1 cellular context compared by ENCODE assay signal in genomic region chr17:21286066-21286770, GRCh38.
TF ChIP-seq lines count a peak whose summit lies in the region.

No MANE protein-coding gene starts in this region.

TF ChIP-seq in HepG2, 621 proteins besides CTCF, POLR2A, EP300 and RAD21 (continued from another document and continues in another):
- TF ChIP-seq ZNF589 (CRISPR knock-in tag; conservative IDR thresholded peaks at IDR 0.05): no peak; the same call in 1 of the 2 replicates
- TF ChIP-seq NFIB (CRISPR knock-in tag; IDR thresholded peaks at IDR 0.05; ENCODE audit: borderline replicate concordance): no peak
- TF ChIP-seq MBNL3 (CRISPR knock-in tag; conservative IDR thresholded peaks at IDR 0.05): no peak
- TF ChIP-seq, protein P1, sequence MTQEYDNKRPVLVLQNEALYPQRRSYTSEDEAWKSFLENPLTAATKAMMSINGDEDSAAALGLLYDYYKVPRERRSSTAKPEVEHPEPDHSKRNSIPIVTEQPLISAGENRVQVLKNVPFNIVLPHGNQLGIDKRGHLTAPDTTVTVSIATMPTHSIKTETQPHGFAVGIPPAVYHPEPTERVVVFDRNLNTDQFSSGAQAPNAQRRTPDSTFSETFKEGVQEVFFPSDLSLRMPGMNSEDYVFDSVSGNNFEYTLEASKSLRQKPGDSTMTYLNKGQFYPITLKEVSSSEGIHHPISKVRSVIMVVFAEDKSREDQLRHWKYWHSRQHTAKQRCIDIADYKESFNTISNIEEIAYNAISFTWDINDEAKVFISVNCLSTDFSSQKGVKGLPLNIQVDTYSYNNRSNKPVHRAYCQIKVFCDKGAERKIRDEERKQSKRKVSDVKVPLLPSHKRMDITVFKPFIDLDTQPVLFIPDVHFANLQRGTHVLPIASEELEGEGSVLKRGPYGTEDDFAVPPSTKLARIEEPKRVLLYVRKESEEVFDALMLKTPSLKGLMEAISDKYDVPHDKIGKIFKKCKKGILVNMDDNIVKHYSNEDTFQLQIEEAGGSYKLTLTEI (CRISPR knock-in tag; conservative IDR thresholded peaks at IDR 0.05): no peak
- no peak; the same call in 1 of the 2 replicates for TF ChIP-seq ZNF564 (CRISPR knock-in tag; IDR thresholded peaks at IDR 0.05)
- no peak for TF ChIP-seq TOE1 (CRISPR knock-in tag; IDR thresholded peaks at IDR 0.05)
- TF ChIP-seq ZHX2 (IDR thresholded peaks at IDR 0.05; ENCODE audit: low read depth): no peak
- TF ChIP-seq ZHX2 (CRISPR knock-in tag; IDR thresholded peaks at IDR 0.05; ENCODE audit: borderline replicate concordance): no peak
- TF ChIP-seq ZNF367 (CRISPR knock-in tag; IDR thresholded peaks at IDR 0.05; ENCODE audit: borderline replicate concordance): no peak
- TF ChIP-seq NCOR1 (IDR thresholded peaks at IDR 0.05; ENCODE audit: borderline replicate concordance, low read length): peak; percentile 52; the same call in 1 of the 2 replicates
- peak; percentile 57; the same call in 1 of the 2 replicates for TF ChIP-seq SP5 (CRISPR knock-in tag; IDR thresholded peaks at IDR 0.05; ENCODE audit: borderline replicate concordance, low read depth)
- TF ChIP-seq ZNF652 (CRISPR knock-in tag; IDR thresholded peaks at IDR 0.05; ENCODE audit: borderline replicate concordance, low read depth): no peak
- TF ChIP-seq ATM (IDR thresholded peaks at IDR 0.05; ENCODE audit: borderline replicate concordance): no peak
- TF ChIP-seq KMT2B (CRISPR knock-in tag; IDR thresholded peaks at IDR 0.05): no peak
- no peak for TF ChIP-seq HOXA7 (CRISPR knock-in tag; IDR thresholded peaks at IDR 0.05)
- TF ChIP-seq, protein P2, sequence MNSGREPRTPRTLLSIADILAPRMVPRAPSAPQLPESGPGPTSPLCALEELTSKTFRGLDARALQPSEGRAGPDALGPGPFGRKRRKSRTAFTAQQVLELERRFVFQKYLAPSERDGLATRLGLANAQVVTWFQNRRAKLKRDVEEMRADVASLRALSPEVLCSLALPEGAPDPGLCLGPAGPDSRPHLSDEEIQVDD (CRISPR knock-in tag; IDR thresholded peaks at IDR 0.05; ENCODE audit: borderline replicate concordance): no peak
- TF ChIP-seq, protein P3, sequence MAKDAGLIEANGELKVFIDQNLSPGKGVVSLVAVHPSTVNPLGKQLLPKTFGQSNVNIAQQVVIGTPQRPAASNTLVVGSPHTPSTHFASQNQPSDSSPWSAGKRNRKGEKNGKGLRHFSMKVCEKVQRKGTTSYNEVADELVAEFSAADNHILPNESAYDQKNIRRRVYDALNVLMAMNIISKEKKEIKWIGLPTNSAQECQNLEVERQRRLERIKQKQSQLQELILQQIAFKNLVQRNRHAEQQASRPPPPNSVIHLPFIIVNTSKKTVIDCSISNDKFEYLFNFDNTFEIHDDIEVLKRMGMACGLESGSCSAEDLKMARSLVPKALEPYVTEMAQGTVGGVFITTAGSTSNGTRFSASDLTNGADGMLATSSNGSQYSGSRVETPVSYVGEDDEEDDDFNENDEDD (CRISPR knock-in tag; IDR thresholded peaks at IDR 0.05; ENCODE audit: borderline replicate concordance): no peak
- TF ChIP-seq RAD51 (IDR thresholded peaks at IDR 0.05; ENCODE audit: borderline replicate concordance): no peak
- TF ChIP-seq FIP1L1 (IDR thresholded peaks at IDR 0.05; ENCODE audit: borderline replicate concordance, insufficient read depth, low read depth, low read length): no peak
- TF ChIP-seq ZNF691 (CRISPR knock-in tag; IDR thresholded peaks at IDR 0.05; ENCODE audit: borderline replicate concordance, low read depth): peak; percentile 68; the same call in 1 of the 2 replicates
- TF ChIP-seq, protein P4, sequence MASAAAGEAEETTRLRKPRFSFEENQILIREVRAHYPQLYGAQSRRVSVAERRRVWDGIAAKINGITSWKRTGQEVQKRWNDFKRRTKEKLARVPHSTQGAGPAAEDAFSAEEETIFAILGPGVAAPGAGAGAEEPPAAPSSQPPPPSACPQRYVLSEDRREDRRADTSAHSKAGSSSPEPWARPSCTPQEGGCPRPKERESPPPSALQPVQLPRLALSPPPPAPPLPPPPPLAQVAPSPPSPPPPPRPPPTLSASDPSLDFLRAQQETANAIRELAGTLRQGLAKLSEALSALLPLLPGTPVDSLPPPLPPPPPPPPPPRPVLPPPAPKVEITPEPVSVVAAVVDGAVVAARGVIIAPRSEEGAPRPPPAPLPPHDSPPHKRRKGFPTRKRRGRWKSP (CRISPR knock-in tag; IDR thresholded peaks at IDR 0.05): no peak
- TF ChIP-seq TFDP2 (CRISPR knock-in tag; IDR thresholded peaks at IDR 0.05): no peak
- TF ChIP-seq, protein P5, sequence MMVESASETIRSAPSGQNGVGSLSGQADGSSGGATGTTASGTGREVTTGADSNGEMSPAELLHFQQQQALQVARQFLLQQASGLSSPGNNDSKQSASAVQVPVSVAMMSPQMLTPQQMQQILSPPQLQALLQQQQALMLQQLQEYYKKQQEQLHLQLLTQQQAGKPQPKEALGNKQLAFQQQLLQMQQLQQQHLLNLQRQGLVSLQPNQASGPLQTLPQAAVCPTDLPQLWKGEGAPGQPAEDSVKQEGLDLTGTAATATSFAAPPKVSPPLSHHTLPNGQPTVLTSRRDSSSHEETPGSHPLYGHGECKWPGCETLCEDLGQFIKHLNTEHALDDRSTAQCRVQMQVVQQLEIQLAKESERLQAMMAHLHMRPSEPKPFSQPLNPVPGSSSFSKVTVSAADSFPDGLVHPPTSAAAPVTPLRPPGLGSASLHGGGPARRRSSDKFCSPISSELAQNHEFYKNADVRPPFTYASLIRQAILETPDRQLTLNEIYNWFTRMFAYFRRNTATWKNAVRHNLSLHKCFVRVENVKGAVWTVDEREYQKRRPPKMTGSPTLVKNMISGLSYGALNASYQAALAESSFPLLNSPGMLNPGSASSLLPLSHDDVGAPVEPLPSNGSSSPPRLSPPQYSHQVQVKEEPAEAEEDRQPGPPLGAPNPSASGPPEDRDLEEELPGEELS (CRISPR knock-in tag; IDR thresholded peaks at IDR 0.05): no peak; the same call in 1 of the 2 replicates
- TF ChIP-seq, protein P6, sequence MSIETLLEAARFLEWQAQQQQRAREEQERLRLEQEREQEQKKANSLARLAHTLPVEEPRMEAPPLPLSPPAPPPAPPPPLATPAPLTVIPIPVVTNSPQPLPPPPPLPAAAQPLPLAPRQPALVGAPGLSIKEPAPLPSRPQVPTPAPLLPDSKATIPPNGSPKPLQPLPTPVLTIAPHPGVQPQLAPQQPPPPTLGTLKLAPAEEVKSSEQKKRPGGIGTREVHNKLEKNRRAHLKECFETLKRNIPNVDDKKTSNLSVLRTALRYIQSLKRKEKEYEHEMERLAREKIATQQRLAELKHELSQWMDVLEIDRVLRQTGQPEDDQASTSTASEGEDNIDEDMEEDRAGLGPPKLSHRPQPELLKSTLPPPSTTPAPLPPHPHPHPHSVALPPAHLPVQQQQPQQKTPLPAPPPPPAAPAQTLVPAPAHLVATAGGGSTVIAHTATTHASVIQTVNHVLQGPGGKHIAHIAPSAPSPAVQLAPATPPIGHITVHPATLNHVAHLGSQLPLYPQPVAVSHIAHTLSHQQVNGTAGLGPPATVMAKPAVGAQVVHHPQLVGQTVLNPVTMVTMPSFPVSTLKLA (IDR thresholded peaks at IDR 0.05): peak; percentile 71
- TF ChIP-seq ATRX (CRISPR knock-in tag; IDR thresholded peaks at IDR 0.05; ENCODE audit: borderline replicate concordance): no peak
- no peak; the same call in 1 of the 2 replicates for TF ChIP-seq ZNF816 (CRISPR knock-in tag; IDR thresholded peaks at IDR 0.05; ENCODE audit: borderline replicate concordance)
- TF ChIP-seq, protein P7, sequence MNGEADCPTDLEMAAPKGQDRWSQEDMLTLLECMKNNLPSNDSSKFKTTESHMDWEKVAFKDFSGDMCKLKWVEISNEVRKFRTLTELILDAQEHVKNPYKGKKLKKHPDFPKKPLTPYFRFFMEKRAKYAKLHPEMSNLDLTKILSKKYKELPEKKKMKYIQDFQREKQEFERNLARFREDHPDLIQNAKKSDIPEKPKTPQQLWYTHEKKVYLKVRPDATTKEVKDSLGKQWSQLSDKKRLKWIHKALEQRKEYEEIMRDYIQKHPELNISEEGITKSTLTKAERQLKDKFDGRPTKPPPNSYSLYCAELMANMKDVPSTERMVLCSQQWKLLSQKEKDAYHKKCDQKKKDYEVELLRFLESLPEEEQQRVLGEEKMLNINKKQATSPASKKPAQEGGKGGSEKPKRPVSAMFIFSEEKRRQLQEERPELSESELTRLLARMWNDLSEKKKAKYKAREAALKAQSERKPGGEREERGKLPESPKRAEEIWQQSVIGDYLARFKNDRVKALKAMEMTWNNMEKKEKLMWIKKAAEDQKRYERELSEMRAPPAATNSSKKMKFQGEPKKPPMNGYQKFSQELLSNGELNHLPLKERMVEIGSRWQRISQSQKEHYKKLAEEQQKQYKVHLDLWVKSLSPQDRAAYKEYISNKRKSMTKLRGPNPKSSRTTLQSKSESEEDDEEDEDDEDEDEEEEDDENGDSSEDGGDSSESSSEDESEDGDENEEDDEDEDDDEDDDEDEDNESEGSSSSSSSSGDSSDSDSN (CRISPR knock-in tag; IDR thresholded peaks at IDR 0.05): peak; percentile 73
- TF ChIP-seq HINFP (CRISPR knock-in tag; IDR thresholded peaks at IDR 0.05; ENCODE audit: low read depth): no peak
- peak; percentile 54 for TF ChIP-seq YEATS4 (CRISPR knock-in tag; IDR thresholded peaks at IDR 0.05; ENCODE audit: borderline replicate concordance)
- 0 out of 2 replicates have a peak, but pooled peaks have one; percentile 35 for TF ChIP-seq ZNF629 (CRISPR knock-in tag; conservative IDR thresholded peaks at IDR 0.05)
- TF ChIP-seq DRAP1 (CRISPR knock-in tag; IDR thresholded peaks at IDR 0.05): peak; percentile 82
- no peak for TF ChIP-seq E2F5 (CRISPR knock-in tag; conservative IDR thresholded peaks at IDR 0.05)
